9 cellular contexts compared by ENCODE assay signal in the genomic region with DNA sequence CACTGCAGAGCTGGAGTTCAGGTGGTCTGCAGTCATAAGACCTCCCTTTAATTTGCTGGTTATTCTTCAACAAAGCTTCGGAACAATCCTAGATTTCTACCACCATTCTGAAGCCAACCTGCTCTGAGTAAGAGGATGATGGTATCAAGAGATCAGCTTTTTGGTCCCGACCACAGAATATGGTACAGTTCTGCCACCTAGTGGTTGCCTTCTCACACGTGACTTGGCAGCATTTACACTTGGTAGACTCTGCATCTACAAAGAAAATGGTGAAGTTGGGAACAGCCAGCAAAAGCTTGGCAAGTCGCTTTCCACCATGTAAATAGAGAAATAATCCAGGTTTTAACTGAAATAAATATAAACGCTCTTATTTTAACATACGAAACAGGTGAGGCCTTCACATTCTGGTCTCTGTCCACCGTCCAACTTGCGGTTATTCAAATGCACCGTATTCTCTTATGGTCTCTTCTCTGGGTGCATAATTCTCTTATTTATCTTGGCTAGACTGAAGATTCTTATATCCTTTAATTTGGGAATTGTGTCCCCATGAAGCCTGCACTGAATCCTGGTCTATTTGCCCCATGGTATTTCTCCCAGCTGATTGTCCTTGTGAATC.
A peak's percentile ranks its signal among the peaks of the same experiment; 100 is the strongest.
DNase-seq lines count a peak whose midpoint lies in the region; ATAC-seq, FAIRE-seq and TF ChIP-seq lines count a peak whose summit lies in the region.
"Had no signal": no experiment of that assay in that cellular context is flagged by ENCODE, and none has a peak within 500 bp of the region (broad histone marks: within the 10 kb centered on the region; RNA-seq: fewer than 3 reads in every experiment).

No MANE protein-coding gene starts in this region.

- ATAC-seq in GM21360 (IDR thresholded peaks at IDR 0.05; ENCODE audit: unreplicated experiment) (peak; percentile 99), HG03520 (IDR thresholded peaks at IDR 0.05; ENCODE audit: unreplicated experiment) (peak; percentile 99)

- H3K36me3 ChIP-seq in parathyroid adenoma (ENCODE audit: control insufficient read depth, insufficient read depth, low read length), result no peaks in the 10 kb centered on the region
- no peaks in the 10 kb centered on the region for H3K36me3 ChIP-seq in CD8-positive, alpha-beta memory T cell (ENCODE audit: insufficient read depth, low read length)

- CTCF ChIA-PET in CD8-positive, alpha-beta memory T cell (lab: Charles Lee), result no interaction called here

- TF ChIP-seq CTCF in foreskin fibroblast (IDR thresholded peaks at IDR 0.05; ENCODE audit: low read depth, low read length) (peak; percentile 54), parathyroid adenoma (IDR thresholded peaks at IDR 0.05) (peak; percentile 46)

- peaks cover 0 to 10% (median 0%) of the 10 kb centered on the region in 5 donors for H3K9me3 Mint-ChIP-seq in CD8-positive, alpha-beta memory T cell

- no peak overlapping the region for H3K4me2 ChIP-seq in parathyroid adenoma (ENCODE audit: low read length)

- no peak overlapping the region for H2AFZ ChIP-seq in parathyroid adenoma

- H3K4me3 ChIP-seq in foreskin fibroblast (ENCODE audit: low read depth in 1 of 2, low read length in 2 of 2) (no peak overlapping the region), parathyroid adenoma (ENCODE audit: low read depth, low read length) (no peak overlapping the region)
- H3K4me3 ChIP-seq in CD8-positive, alpha-beta memory T cell (ENCODE audit: low read length), result no peak overlapping the region

- DNase-seq in NCI-H510A (lab: John Stamatoyannopoulos, UW), result peak; percentile 24
- peak; percentile 44 to 51 for DNase-seq in activated CD4-positive, alpha-beta T cell treated with anti-CD3 and anti-CD28 coated beads, Interleukin-2, amount 50 U/mL, for 48 hours
- peak; percentile 8 to 50 for DNase-seq in foreskin fibroblast
- DNase-seq in CD8-positive, alpha-beta memory T cell, result no peak

- H3K9me3 ChIP-seq in parathyroid adenoma (ENCODE audit: control insufficient read depth, low read length), result no peaks in the 10 kb centered on the region
- no peaks in the 10 kb centered on the region for H3K9me3 ChIP-seq in CD8-positive, alpha-beta memory T cell (ENCODE audit: low read length)

- no peak overlapping the region for H3K27ac Mint-ChIP-seq in CD8-positive, alpha-beta memory T cell

- FAIRE-seq in G401.6 (lab: Jason Lieb, UNC), result peak; percentile 87
- FAIRE-seq: endometrium had no signal

- H3K27me3 ChIP-seq in parathyroid adenoma (ENCODE audit: control insufficient read depth, insufficient read depth, low read length), result no peaks in the 10 kb centered on the region
- no peaks in the 10 kb centered on the region for H3K27me3 ChIP-seq in CD8-positive, alpha-beta memory T cell (ENCODE audit: insufficient read depth, low read length, poor library complexity, severe bottlenecking)

- no peaks in the 10 kb centered on the region for H3K4me1 ChIP-seq in parathyroid adenoma
- no peaks in the 10 kb centered on the region for H3K4me1 ChIP-seq in CD8-positive, alpha-beta memory T cell (ENCODE audit: insufficient read depth, low read length)

- H3K4me3 Mint-ChIP-seq in CD8-positive, alpha-beta memory T cell, result no peak overlapping the region

- H3K27me3 Mint-ChIP-seq in CD8-positive, alpha-beta memory T cell, result no peaks in the 10 kb centered on the region

- H3K4me1 Mint-ChIP-seq in CD8-positive, alpha-beta memory T cell, result no peaks in the 10 kb centered on the region

- POLR2A ChIA-PET in CD8-positive, alpha-beta memory T cell (lab: Charles Lee), result no interaction called here

- no peak overlapping the region for H3K9ac ChIP-seq in parathyroid adenoma

- H3K27ac ChIP-seq in parathyroid adenoma, result no peak overlapping the region
- H3K27ac ChIP-seq in CD8-positive, alpha-beta memory T cell (ENCODE audit: low read depth, low read length), result no peak overlapping the region

- H3K79me2 ChIP-seq in parathyroid adenoma, result no peaks in the 10 kb centered on the region

- H3K36me3 Mint-ChIP-seq in CD8-positive, alpha-beta memory T cell, result no peaks in the 10 kb centered on the region

Comparison
In these comparisons a context has a peak if more than half of its experiments do, and no peak if none do; other contexts are left out.
1. DNase-seq: peak in NCI-H510A (single experiment), activated CD4-positive, alpha-beta T cell treated with anti-CD3 and anti-CD28 coated beads, Interleukin-2, amount 50 U/mL, for 48 hours (2 of 2) and foreskin fibroblast (2 of 2); none in CD8-positive, alpha-beta memory T cell (0 of 5).